Comparison of ENCODE assay signal across 32 cellular contexts in the genomic region with DNA sequence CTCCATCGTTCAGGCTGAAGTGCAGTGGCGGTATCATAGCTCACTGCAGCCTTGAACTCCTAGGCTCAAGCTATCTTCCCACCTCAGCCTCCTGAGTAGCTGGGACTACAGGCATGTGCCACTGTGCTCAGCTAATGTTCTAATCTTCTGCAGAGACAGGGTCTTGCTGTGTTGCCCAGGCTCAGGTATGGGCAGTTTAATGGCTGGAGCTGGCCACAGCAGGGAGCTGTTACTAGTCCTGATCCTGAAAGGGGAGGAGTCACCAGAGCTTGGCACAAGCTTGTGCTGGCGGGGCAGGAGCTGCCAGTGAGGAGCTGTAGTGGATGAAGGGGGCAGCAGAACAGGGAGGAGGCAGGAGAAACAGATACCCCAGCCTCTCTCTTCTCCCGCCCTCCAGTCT. TPM values are rescaled to one million over a fixed set of nuclear protein-coding genes. Genes with fewer than 3 reads are reported as not detected.
"Had no signal": no experiment of that assay in that cellular context is flagged by ENCODE, and none has a peak within 500 bp of the region (broad histone marks: within the 10 kb centered on the region; RNA-seq: fewer than 3 reads in every experiment).

No MANE protein-coding gene starts in this region.

- DNase-seq: activated CD4-positive, alpha-beta memory T cell treated with anti-CD3 and anti-CD28 coated beads, Interleukin-2, amount 10 ng/mL, durations not matched to agents 7 days and 5 days; activated CD4-positive, alpha-beta T cell treated with anti-CD3 and anti-CD28 coated beads for 1 hour; activated CD4-positive, alpha-beta T cell treated with anti-CD3 and anti-CD28 coated beads for 48 hours; activated CD4-positive, CD25-positive, alpha-beta regulatory T cell; activated CD8-positive, alpha-beta memory T cell treated with anti-CD3 and anti-CD28 coated beads for 24 hours; activated CD8-positive, alpha-beta memory T cell treated with anti-CD3 and anti-CD28 coated beads, Interleukin-2, amount 10 ng/mL, durations not matched to agents 7 days and 5 days; activated CD8-positive, alpha-beta memory T cell treated with anti-CD3 and anti-CD28 coated beads, Interleukin-2, amount 50 U/mL, for 48 hours; activated effector memory CD4-positive, alpha-beta T cell treated with Interleukin-2 at 50 U/mL for 16 hours; activated naive CD4-positive, alpha-beta T cell treated with anti-CD3 and anti-CD28 coated beads, Interleukin-2, amount 10 ng/mL, durations not matched to agents 7 days and 5 days; activated naive CD8-positive, alpha-beta T cell treated with anti-CD3 and anti-CD28 coated beads, Interleukin-2, amount 50 U/mL, for 24 hours; activated T-cell treated with anti-CD3 and anti-CD28 coated beads, Interleukin-2, amount 50 U/mL, for 48 hours; anterior cingulate cortex; brain microvascular endothelial cell; central memory CD4-positive, alpha-beta T cell; NCI-H1048; NCI-H1105 treated with DMSO at 0.1 percent for 48 hours; NCI-H1436; NCI-H1694; NCI-H1930; NCI-H2081 treated with DMSO at 0.1 percent for 48 hours; NCI-H345; NCI-H524 treated with DMSO at 0.1 percent for 48 hours; SHP77; SW 1271; T-helper 1 cell; T-helper 2 cell; T-helper 9 cell had no signal

- H3K27me3 ChIP-seq: brain microvascular endothelial cell, SJSA1 had no signal

- H3K27ac Mint-ChIP-seq: activated CD4-positive, alpha-beta memory T cell treated with anti-CD3 and anti-CD28 coated beads, Interleukin-2, amount 10 ng/mL, durations not matched to agents 7 days and 5 days; activated CD8-positive, alpha-beta memory T cell treated with anti-CD3 and anti-CD28 coated beads, Interleukin-2, amount 10 ng/mL, durations not matched to agents 7 days and 5 days; activated naive CD4-positive, alpha-beta T cell treated with anti-CD3 and anti-CD28 coated beads, Interleukin-2, amount 10 ng/mL, durations not matched to agents 7 days and 5 days; activated naive CD8-positive, alpha-beta T cell; activated naive CD8-positive, alpha-beta T cell treated with anti-CD3 and anti-CD28 coated beads, Interleukin-2, amount 50 U/mL, for 24 hours had no signal

- ATAC-seq: activated CD8-positive, alpha-beta memory T cell treated with anti-CD3 and anti-CD28 coated beads, Interleukin-2, amount 10 ng/mL, durations not matched to agents 7 days and 5 days; activated naive CD8-positive, alpha-beta T cell treated with anti-CD3 and anti-CD28 coated beads, Interleukin-2, amount 50 U/mL, for 24 hours; Panc1 had no signal

- H3K27me3 Mint-ChIP-seq: activated CD4-positive, alpha-beta memory T cell treated with anti-CD3 and anti-CD28 coated beads, Interleukin-2, amount 10 ng/mL, durations not matched to agents 7 days and 5 days; activated CD8-positive, alpha-beta memory T cell treated with anti-CD3 and anti-CD28 coated beads, Interleukin-2, amount 10 ng/mL, durations not matched to agents 7 days and 5 days; activated naive CD4-positive, alpha-beta T cell treated with anti-CD3 and anti-CD28 coated beads, Interleukin-2, amount 10 ng/mL, durations not matched to agents 7 days and 5 days; activated naive CD8-positive, alpha-beta T cell; activated naive CD8-positive, alpha-beta T cell treated with anti-CD3 and anti-CD28 coated beads, Interleukin-2, amount 50 U/mL, for 24 hours had no signal

- H3K9me3 Mint-ChIP-seq: activated CD4-positive, alpha-beta memory T cell treated with anti-CD3 and anti-CD28 coated beads, Interleukin-2, amount 10 ng/mL, durations not matched to agents 7 days and 5 days; activated naive CD4-positive, alpha-beta T cell treated with anti-CD3 and anti-CD28 coated beads, Interleukin-2, amount 10 ng/mL, durations not matched to agents 7 days and 5 days; activated naive CD8-positive, alpha-beta T cell treated with anti-CD3 and anti-CD28 coated beads, Interleukin-2, amount 50 U/mL, for 24 hours had no signal

- H3K4me3 Mint-ChIP-seq: activated CD4-positive, alpha-beta memory T cell treated with anti-CD3 and anti-CD28 coated beads, Interleukin-2, amount 10 ng/mL, durations not matched to agents 7 days and 5 days; activated CD8-positive, alpha-beta memory T cell treated with anti-CD3 and anti-CD28 coated beads, Interleukin-2, amount 10 ng/mL, durations not matched to agents 7 days and 5 days; activated naive CD4-positive, alpha-beta T cell treated with anti-CD3 and anti-CD28 coated beads, Interleukin-2, amount 10 ng/mL, durations not matched to agents 7 days and 5 days; activated naive CD8-positive, alpha-beta T cell; activated naive CD8-positive, alpha-beta T cell treated with anti-CD3 and anti-CD28 coated beads, Interleukin-2, amount 50 U/mL, for 24 hours had no signal

- H3K27ac ChIP-seq: brain microvascular endothelial cell, SJSA1, VCaP had no signal

- H3K4me3 ChIP-seq: SJSA1 had no signal

RNA-seq across cellular contexts. Expression of gene MORN3, which starts 53.7 kb away (rescaled TPM):
- total RNA-seq: RPMI7951, SJSA1 had no signal
